ENCODE assay signal across 28 cellular contexts in the genomic region with DNA sequence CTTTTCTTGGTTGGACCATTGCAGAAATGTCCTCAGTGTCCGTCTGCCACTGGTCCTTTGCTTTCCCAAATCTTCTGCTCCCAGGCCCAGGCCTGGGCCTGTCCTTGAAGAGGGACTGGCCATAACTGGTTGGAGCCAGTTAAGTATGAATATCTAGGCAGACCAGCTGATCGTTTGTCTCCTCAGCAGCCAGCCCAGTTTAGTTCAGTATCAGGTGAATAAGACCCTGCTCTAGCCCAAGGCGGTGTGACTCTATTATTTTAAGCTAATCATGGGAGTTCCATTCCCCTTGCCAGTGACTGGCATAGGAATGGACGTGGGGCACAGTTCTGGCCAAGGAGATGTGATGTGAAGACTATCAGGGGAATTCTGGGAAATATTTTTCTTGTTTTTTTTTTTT.
"Had no signal": no experiment of that assay in that cellular context is flagged by ENCODE, and none has a peak within 500 bp of the region (broad histone marks: within the 10 kb centered on the region; RNA-seq: fewer than 3 reads in every experiment).

No MANE protein-coding gene starts in this region.

- H3K4me3 Mint-ChIP-seq: naive thymus-derived CD8-positive, alpha-beta T cell; natural killer cell treated with Interleukin-12 subunit alpha and Interleukin-12 subunit beta and Interleukin-15 and Interleukin-18, amount 100 ng/mL, for 72 hours; nephron progenitor cell; neural crest cell; stimulated activated effector memory CD8-positive, alpha-beta T cell treated with anti-CD3 and anti-CD28 coated beads, Interleukin-12 subunit alpha, Interleukin-12 subunit beta, amount 100 ng/mL, for 72 hours; stimulated activated naive B cell treated with anti-CD40 and anti-IgM and Interleukin-4, amounts not matched to agents 10 μg/mL and 1 μg/mL and 100 μg/mL, for 72 hours; stimulated activated naive CD8-positive, alpha-beta T cell treated with anti-CD3 and anti-CD28 coated beads, Interleukin-15, Interleukin-2, amounts not matched to agents 100 ng/mL and 50 ng/mL, for 24 hours had no signal

- DNase-seq: naive B cell; naive thymus-derived CD8-positive, alpha-beta T cell; nephron progenitor cell; nucleus accumbens; pancreas; psoas muscle; right cardiac atrium; right lobe of liver; sigmoid colon; small intestine; stimulated activated CD4-positive, alpha-beta T cell treated with anti-CD3 and anti-CD28 coated beads, Interleukin-15, amount 100 ng/mL, for 24 hours; stimulated activated CD4-positive, alpha-beta T cell treated with anti-CD3 and anti-CD28 coated beads, Interleukin-2, amount 100 ng/mL, for 24 hours; stimulated activated CD4-positive, alpha-beta T cell treated with anti-CD3 and anti-CD28 coated beads, Interleukin-2, amount 100 ng/mL, for 48 hours; stimulated activated CD4-positive, alpha-beta T cell treated with anti-CD3 and anti-CD28 coated beads, Interleukin-4, amount 100 ng/mL, for 24 hours; stimulated activated naive B cell treated with anti-CD40 and anti-IgM and Interleukin-4, amounts not matched to agents 10 μg/mL and 1 μg/mL and 100 μg/mL, for 72 hours; stimulated activated naive CD4-positive, alpha-beta T cell treated with Interleukin-2 at 50 U/mL for 16 hours; stomach; thyroid gland; trophoblast cell; upper lobe of right lung; uterus had no signal

- H3K9me3 Mint-ChIP-seq: natural killer cell treated with Interleukin-12 subunit alpha and Interleukin-12 subunit beta and Interleukin-15 and Interleukin-18, amount 100 ng/mL, for 72 hours; nephron progenitor cell; stimulated activated effector memory CD8-positive, alpha-beta T cell treated with anti-CD3 and anti-CD28 coated beads, Interleukin-12 subunit alpha, Interleukin-12 subunit beta, amount 100 ng/mL, for 72 hours; stimulated activated naive CD8-positive, alpha-beta T cell treated with anti-CD3 and anti-CD28 coated beads, Interleukin-15, Interleukin-2, amounts not matched to agents 100 ng/mL and 50 ng/mL, for 24 hours had no signal

- H3K36me3 Mint-ChIP-seq: naive thymus-derived CD8-positive, alpha-beta T cell; natural killer cell treated with Interleukin-12 subunit alpha and Interleukin-12 subunit beta and Interleukin-15 and Interleukin-18, amount 100 ng/mL, for 72 hours; stimulated activated effector memory CD8-positive, alpha-beta T cell treated with anti-CD3 and anti-CD28 coated beads, Interleukin-12 subunit alpha, Interleukin-12 subunit beta, amount 100 ng/mL, for 72 hours had no signal

- H3K27ac ChIP-seq: neutrophil, pancreas, psoas muscle, right lobe of liver, sigmoid colon, stomach, thoracic aorta, thyroid gland, tibial nerve, upper lobe of right lung, uterus had no signal

- H3K4me3 ChIP-seq: pancreas, psoas muscle, right lobe of liver, sigmoid colon, stomach, thoracic aorta, thyroid gland, tibial nerve, upper lobe of right lung, uterus had no signal

- H3K36me3 ChIP-seq: neutrophil, pancreas, right lobe of liver, sigmoid colon, stomach, thoracic aorta, thyroid gland, tibial nerve, upper lobe of right lung, uterus had no signal

- H3K4me1 ChIP-seq: pancreas, psoas muscle, sigmoid colon, stomach, thyroid gland, tibial nerve, upper lobe of right lung, uterus had no signal

- H3K4me1 Mint-ChIP-seq: naive thymus-derived CD8-positive, alpha-beta T cell; stimulated activated effector memory CD8-positive, alpha-beta T cell treated with anti-CD3 and anti-CD28 coated beads, Interleukin-12 subunit alpha, Interleukin-12 subunit beta, amount 100 ng/mL, for 72 hours had no signal

- H3K27ac Mint-ChIP-seq: naive B cell; natural killer cell treated with Interleukin-12 subunit alpha and Interleukin-12 subunit beta and Interleukin-15 and Interleukin-18, amount 100 ng/mL, for 72 hours; nephron progenitor cell; stimulated activated effector memory CD8-positive, alpha-beta T cell treated with anti-CD3 and anti-CD28 coated beads, Interleukin-12 subunit alpha, Interleukin-12 subunit beta, amount 100 ng/mL, for 72 hours; stimulated activated naive B cell treated with anti-CD40 and anti-IgM and Interleukin-4, amounts not matched to agents 10 μg/mL and 1 μg/mL and 100 μg/mL, for 72 hours; stimulated activated naive CD8-positive, alpha-beta T cell treated with anti-CD3 and anti-CD28 coated beads, Interleukin-15, Interleukin-2, amounts not matched to agents 100 ng/mL and 50 ng/mL, for 24 hours had no signal

- H3K27me3 ChIP-seq: pancreas, right lobe of liver, sigmoid colon, thyroid gland, tibial nerve, upper lobe of right lung, uterus had no signal

- H3K9me3 ChIP-seq: neutrophil, pancreas, psoas muscle, right lobe of liver, sigmoid colon, stomach, thoracic aorta, thyroid gland, tibial nerve, upper lobe of right lung, uterus had no signal

- ATAC-seq: naive thymus-derived CD8-positive, alpha-beta T cell; natural killer cell treated with Interleukin-12 subunit alpha and Interleukin-12 subunit beta and Interleukin-15 and Interleukin-18, amount 100 ng/mL, for 72 hours; pancreas; psoas muscle; right cardiac atrium; stimulated activated effector memory CD8-positive, alpha-beta T cell treated with anti-CD3 and anti-CD28 coated beads, Interleukin-12 subunit alpha, Interleukin-12 subunit beta, amount 100 ng/mL, for 72 hours; stimulated activated naive B cell treated with anti-CD40 and anti-IgM and Interleukin-4, amounts not matched to agents 10 μg/mL and 1 μg/mL and 100 μg/mL, for 72 hours; upper lobe of right lung had no signal
